In the genomic region with DNA sequence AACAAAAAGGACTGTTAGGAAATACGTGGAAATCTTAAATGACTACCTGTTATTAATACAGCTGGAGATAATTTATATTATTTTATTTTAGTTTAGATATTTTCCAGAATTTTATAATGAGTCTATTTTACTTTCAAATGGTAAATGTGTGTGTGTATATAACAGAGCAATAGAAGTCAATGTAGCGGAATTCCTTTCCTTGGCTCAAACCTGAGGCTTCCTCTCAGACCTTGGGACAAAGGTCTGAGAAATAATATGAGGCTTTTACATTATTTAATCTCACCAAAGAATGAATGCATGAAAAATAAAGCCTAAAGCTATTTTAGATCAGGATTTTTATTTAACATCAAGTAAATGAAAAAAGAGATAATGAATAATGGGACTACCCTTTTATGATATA, we compare ENCODE assay signal across 7 cellular contexts.
"Had no signal": no experiment of that assay in that cellular context is flagged by ENCODE, and none has a peak within 500 bp of the region (broad histone marks: within the 10 kb centered on the region; RNA-seq: fewer than 3 reads in every experiment).

No MANE protein-coding gene starts in this region.

- H3K4me1 Mint-ChIP-seq: GM23338, H9 had no signal

- DNase-seq: H9, HCEC 1CT, IMR-90 had no signal

- H3K27ac Mint-ChIP-seq: GM23338, H9 had no signal

- FAIRE-seq: H1, H54, HTR-8/SVneo had no signal

- ATAC-seq: GM23338 had no signal

- H3K4me3 ChIP-seq: GM23338 had no signal

- H3K4me3 Mint-ChIP-seq: GM23338, H9 had no signal
